Comparison of ENCODE assay signal across 19 cellular contexts in the genomic region with DNA sequence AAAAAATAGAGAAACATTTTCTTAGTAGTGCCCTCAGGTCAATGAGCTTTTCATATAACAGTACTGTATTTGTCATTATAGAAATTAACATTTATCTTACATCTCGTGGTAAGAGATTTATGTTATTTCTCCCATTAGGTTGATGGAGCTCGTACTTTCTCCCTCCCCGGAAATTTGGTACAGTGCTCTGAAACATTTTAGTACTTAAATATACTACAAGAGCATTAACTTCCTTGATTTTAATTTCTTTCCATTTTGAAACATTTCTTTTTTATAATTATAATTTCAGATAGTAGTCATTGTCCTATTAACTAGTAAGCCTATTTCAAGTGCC.
"Had no signal": no experiment of that assay in that cellular context is flagged by ENCODE, and none has a peak within 500 bp of the region (broad histone marks: within the 10 kb centered on the region; RNA-seq: fewer than 3 reads in every experiment).

No MANE protein-coding gene starts in this region.

- H3K36me3 Mint-ChIP-seq: activated naive CD8-positive, alpha-beta T cell treated with anti-CD3 and anti-CD28 coated beads for 36 hours had no signal

- H3K27ac Mint-ChIP-seq: activated naive CD8-positive, alpha-beta T cell treated with anti-CD3 and anti-CD28 coated beads for 36 hours; activated T-helper 2 cell treated with anti-CD3 and anti-CD28 coated beads, Interferon-gamma antibody, Interleukin-2, Interleukin-4, amounts not matched to agents 10 μg/mL and 5 μg/mL and 100 μg/mL, durations not matched to agents 14 hours and 24 hours and 36 hours; T-helper 1 cell treated with Interleukin-12 subunit alpha and Interleukin-12 subunit beta and Interleukin-4 antibody, amounts not matched to agents 30 μg/mL and 1 μg/mL, for 36 hours had no signal

- H3K4me1 ChIP-seq: prostate gland, upper lobe of left lung had no signal

- H3K4me1 Mint-ChIP-seq: activated naive CD8-positive, alpha-beta T cell treated with anti-CD3 and anti-CD28 coated beads for 36 hours; nephron had no signal

- DNase-seq: activated CD4-positive, alpha-beta T cell treated with anti-CD3 and anti-CD28 coated beads for 4 hours; activated CD4-positive, alpha-beta T cell treated with anti-CD3 and anti-CD28 coated beads, Interleukin-2, amount 50 U/mL, for 48 hours; activated CD4-positive, CD25-positive, alpha-beta regulatory T cell; activated CD8-positive, alpha-beta memory T cell treated with anti-CD3 and anti-CD28 coated beads, Interleukin-2, amount 50 U/mL, for 48 hours; activated naive CD4-positive, alpha-beta T cell; activated naive CD8-positive, alpha-beta T cell treated with anti-CD3 and anti-CD28 coated beads for 36 hours; activated T-cell treated with anti-CD3 and anti-CD28 coated beads, Interleukin-2, amount 50 U/mL, for 4 hours; ovary; stimulated activated CD4-positive, alpha-beta T cell treated with anti-CD3 and anti-CD28 coated beads, Interleukin-4, amount 100 ng/mL, for 24 hours; stimulated activated naive CD4-positive, alpha-beta T cell treated with Interleukin-2 at 50 U/mL for 16 hours; T1000; upper lobe of left lung had no signal

- H3K27ac ChIP-seq: coronary artery, neutrophil, ovary, prostate gland, thoracic aorta, upper lobe of left lung had no signal

- H3K9me3 Mint-ChIP-seq: activated T-helper 2 cell treated with anti-CD3 and anti-CD28 coated beads, Interferon-gamma antibody, Interleukin-2, Interleukin-4, amounts not matched to agents 10 μg/mL and 5 μg/mL and 100 μg/mL, durations not matched to agents 14 hours and 24 hours and 36 hours; nephron; T-helper 1 cell treated with Interleukin-12 subunit alpha and Interleukin-12 subunit beta and Interleukin-4 antibody, amounts not matched to agents 30 μg/mL and 1 μg/mL, for 36 hours had no signal

- ATAC-seq: activated T-cell treated with anti-CD3 and anti-CD28 coated beads, Interleukin-2, amount 50 U/mL, for 4 hours had no signal

- H3K36me3 ChIP-seq: neutrophil, ovary, prostate gland, thoracic aorta, upper lobe of left lung had no signal

- H3K4me3 Mint-ChIP-seq: activated naive CD8-positive, alpha-beta T cell treated with anti-CD3 and anti-CD28 coated beads for 36 hours; activated T-cell treated with anti-CD3 and anti-CD28 coated beads, Interleukin-2, amount 50 U/mL, for 4 hours; nephron; T-helper 1 cell treated with Interleukin-12 subunit alpha and Interleukin-12 subunit beta and Interleukin-4 antibody, amounts not matched to agents 30 μg/mL and 1 μg/mL, for 36 hours had no signal

- H3K27me3 ChIP-seq: neutrophil, ovary, upper lobe of left lung had no signal

- H3K9me3 ChIP-seq: neutrophil, ovary, prostate gland, thoracic aorta, upper lobe of left lung had no signal

- H3K4me3 ChIP-seq: coronary artery, ovary, prostate gland, thoracic aorta, upper lobe of left lung had no signal
